ENCODE assay signal across 9 cellular contexts in genomic region chr5:145946112-145946861, GRCh38. TPM values are rescaled to one million over a fixed set of nuclear protein-coding genes. Genes with fewer than 3 reads are reported as not detected.
DNase-seq lines count a peak whose midpoint lies in the region; ATAC-seq and TF ChIP-seq lines count a peak whose summit lies in the region.
"Had no signal": no experiment of that assay in that cellular context is flagged by ENCODE, and none has a peak within 500 bp of the region (broad histone marks: within the 10 kb centered on the region; RNA-seq: fewer than 3 reads in every experiment).

No MANE protein-coding gene starts in this region.

- TF ChIP-seq POLR2A in heart left ventricle (IDR thresholded peaks at IDR 0.05) (no peak), esophagus muscularis mucosa (IDR thresholded peaks at IDR 0.05; ENCODE audit: low read depth) (no peak)

- H3K27me3 Mint-ChIP-seq in T-cell = peaks cover 0 to 5% of the 10 kb centered on the region in 2 donors
- H3K27me3 Mint-ChIP-seq: activated naive CD4-positive, alpha-beta T cell treated with anti-CD3 and anti-CD28 coated beads, Interleukin-2, amount 50 U/mL, for 24 hours had no signal

- H3K4me3 ChIP-seq in heart left ventricle = no peak overlapping the region
- no peak overlapping the region for H3K4me3 ChIP-seq in esophagus muscularis mucosa

- CTCF ChIA-PET in T-cell (lab: Charles Lee) = interaction anchor here in 1 of 2 donors (0.6 kb wide), 1 partner anchor 13 kb away, joined by 3 read pairs; no protein-coding TSS in a partner anchor

- H3K27ac Mint-ChIP-seq in T-cell = no peak overlapping the region
- H3K27ac Mint-ChIP-seq: activated naive CD4-positive, alpha-beta T cell treated with anti-CD3 and anti-CD28 coated beads, Interleukin-2, amount 50 U/mL, for 24 hours had no signal

- no peaks in the 10 kb centered on the region for H3K9me3 Mint-ChIP-seq in T-cell
- H3K9me3 Mint-ChIP-seq: activated naive CD4-positive, alpha-beta T cell treated with anti-CD3 and anti-CD28 coated beads, Interleukin-2, amount 50 U/mL, for 24 hours had no signal

- H3K4me1 Mint-ChIP-seq in T-cell = peaks cover 0 to 2% (median 0%) of the 10 kb centered on the region in 3 donors

- H3K36me3 ChIP-seq in heart left ventricle (no peaks in the 10 kb centered on the region), esophagus muscularis mucosa (no peaks in the 10 kb centered on the region)

- H3K27ac ChIP-seq in heart left ventricle (peak overlapping the region in 11 of 12 donors; percentile 11 to 69 (median 66)), esophagus muscularis mucosa (replicated peaks in 1 of 4) (no peak overlapping the region)

- H3K27me3 ChIP-seq in heart left ventricle (no peaks in the 10 kb centered on the region), esophagus muscularis mucosa (no peaks in the 10 kb centered on the region)

- DNase-seq in A172 (ENCODE audit: low spot score) (peak; percentile 100), T-cell (no peak), heart left ventricle (peak in 3 of 5 donors; percentile 24 to 51 (median 37)), esophagus muscularis mucosa (ENCODE audit: extremely low spot score) (no peak), GM19240 (ENCODE audit: insufficient read length, low spot score) (no peak)
- no peak for DNase-seq in stimulated activated naive CD4-positive, alpha-beta T cell (lab: John Stamatoyannopoulos, UW)

- 44 to 60% (median 50%) methylated on average over 4 of the region's 4 CpGs for WGBS in heart left ventricle, 4 donors
- 69% methylated on average over 4 of the region's 4 CpGs for WGBS in esophagus muscularis mucosa

- H3K9me3 ChIP-seq in heart left ventricle (no peaks in the 10 kb centered on the region), esophagus muscularis mucosa (no peaks in the 10 kb centered on the region)

- ATAC-seq in GM19023 (IDR thresholded peaks at IDR 0.05; ENCODE audit: unreplicated experiment) (peak; percentile 73), HG03103 (IDR thresholded peaks at IDR 0.05; ENCODE audit: low read depth, unreplicated experiment) (peak; percentile 78), T-cell (replicated peaks in 1 of 4) (peak in 3 of 4 experiments; percentile 24 to 55 (median 32)), heart left ventricle (peak; percentile 85 to 93 (median 92))

- H3K4me1 ChIP-seq in heart left ventricle = peaks cover 0 to 53% (median 10%) of the 10 kb centered on the region in 12 donors
- H3K4me1 ChIP-seq in esophagus muscularis mucosa = peaks cover 0 to 12% (median 0%) of the 10 kb centered on the region in 4 donors

- TF ChIP-seq EP300 in esophagus muscularis mucosa (IDR thresholded peaks at IDR 0.05) = no peak

- intact Hi-C loops in heart left ventricle (cut with DNase I) (loop anchor here in 1 of 10 donors (10.0 kb wide), 1 partner anchor 179 kb away; no protein-coding TSS in a partner anchor), esophagus muscularis mucosa (cut with DNase I) (no loop called here)

- no peak for TF ChIP-seq CTCF in heart left ventricle (IDR thresholded peaks at IDR 0.05)
- TF ChIP-seq CTCF in esophagus muscularis mucosa (IDR thresholded peaks at IDR 0.05) = no peak

- no peaks in the 10 kb centered on the region for H3K36me3 Mint-ChIP-seq in T-cell
- H3K36me3 Mint-ChIP-seq: activated naive CD4-positive, alpha-beta T cell treated with anti-CD3 and anti-CD28 coated beads, Interleukin-2, amount 50 U/mL, for 24 hours had no signal

- POLR2A ChIA-PET in T-cell (lab: Charles Lee) = interaction anchor here in 1 of 2 donors (0.5 kb wide), 1 partner anchor 31 kb away, joined by 3 read pairs; no protein-coding TSS in a partner anchor

- H3K4me3 Mint-ChIP-seq in T-cell = no peak overlapping the region
- H3K4me3 Mint-ChIP-seq: activated naive CD4-positive, alpha-beta T cell treated with anti-CD3 and anti-CD28 coated beads, Interleukin-2, amount 50 U/mL, for 24 hours had no signal

RNA-seq across cellular contexts. Expression of gene SH3RF2, which starts 9.9 kb away (rescaled TPM):
- total RNA-seq in A172 (2014; rRNA removed; shearing (Covaris generic)) = 5.9 TPM in 2 replicates
- total RNA-seq in T-cell (under 1 TPM in 4 of 5 donors, not detected in 1; 0.26 to 0.75 (median 0.37) TPM), heart left ventricle (100 to 1,000 TPM in 8 of 9 donors, 10 to 100 TPM in 1; 83.2 to 495 (median 180) TPM), esophagus muscularis mucosa (1 to 10 TPM in 3 of 4 donors, under 1 TPM in 1; 0.66 to 2.1 (median 1.5) TPM)
- 100 to 1,000 TPM in 1 of 2 donors, 10 to 100 TPM in 1; 31.3 to 750 TPM for polyA plus RNA-seq in heart left ventricle

Comparison
In these comparisons a context has a peak if more than half of its experiments do, and no peak if none do; other contexts are left out.
1. DNase-seq: peak in A172 (single experiment) and heart left ventricle (3 of 5); none in T-cell (0 of 34), esophagus muscularis mucosa (single experiment), GM19240 (single experiment) and stimulated activated naive CD4-positive, alpha-beta T cell (0 of 6).
2. ATAC-seq: peak in every context shown above with its lines; median percentile 92 in heart left ventricle; 78 in HG03103; 73 in GM19023; 32 in T-cell.
3. H3K27ac ChIP-seq: peak in heart left ventricle (11 of 12); none in esophagus muscularis mucosa (0 of 4).
4. RNA of gene SH3RF2, which starts 9.9 kb away (total RNA-seq): 83.2 to 495 TPM in heart left ventricle; 5.9 TPM in A172, 0.66 to 2.1 TPM in esophagus muscularis mucosa and 0.26 to 0.75 TPM in T-cell; every median in the first group is over 10 times any median in the second.